Comparison of ENCODE assay signal across 2 cellular contexts in genomic region chr19:16442386-16443276, GRCh38.
TF ChIP-seq lines count a peak whose summit lies in the region.

No MANE protein-coding gene starts in this region.

TF ChIP-seq in K562, 482 proteins besides CTCF, POLR2A, EP300 and RAD21 (continued from another document):
- peak; percentile 22; the same call in 1 of the 2 replicates for TF ChIP-seq NFIX (CRISPR knock-in tag; IDR thresholded peaks at IDR 0.05; ENCODE audit: low read depth)
- TF ChIP-seq CTBP1 (IDR thresholded peaks at IDR 0.05; ENCODE audit: borderline replicate concordance), result peak; percentile 28; the same call in 1 of the 2 replicates
- no peak for TF ChIP-seq PATZ1 (CRISPR knock-in tag; IDR thresholded peaks at IDR 0.05; ENCODE audit: borderline replicate concordance)
- TF ChIP-seq CBFA2T3 (IDR thresholded peaks at IDR 0.05), result peak; percentile 49
- TF ChIP-seq CBX3 (IDR thresholded peaks at IDR 0.05; ENCODE audit: borderline replicate concordance in 1 of 2, low read length in 2 of 2), result no peak
- TF ChIP-seq ATF7 (IDR thresholded peaks at IDR 0.05), result no peak
- TF ChIP-seq SPI1 (IDR thresholded peaks at IDR 0.05; ENCODE audit: borderline replicate concordance, low read depth, low read length), result peak; percentile 28; the same call in 1 of the 2 replicates
- TF ChIP-seq ESRRA (IDR thresholded peaks at IDR 0.05; ENCODE audit: borderline replicate concordance, low read depth), result peak; percentile 32; the same call in 1 of the 2 replicates
- TF ChIP-seq ZEB2 (IDR thresholded peaks at IDR 0.05), result 0 out of 2 replicates have a peak, but pooled peaks have one; percentile 37
- no peak for TF ChIP-seq CEBPG (CRISPR knock-in tag; IDR thresholded peaks at IDR 0.05)
- no peak for TF ChIP-seq CEBPG (tag; conservative IDR thresholded peaks at IDR 0.05 in 1 of 2, IDR thresholded peaks at IDR 0.05 in 1 of 2)
- no peak for TF ChIP-seq BACH1 (tag; IDR thresholded peaks at IDR 0.05)
TF ChIP-seq in K562: peak in this region for 8.

TF ChIP-seq in HEK293T, 16 proteins besides CTCF, POLR2A, EP300 and RAD21 (continued from another document):
- TF ChIP-seq FOXK2 (IDR thresholded peaks at IDR 0.05) (no peak), L3MBTL2 (conservative IDR thresholded peaks at IDR 0.05) (no peak), TARDBP (IDR thresholded peaks at IDR 0.05) (no peak), PKNOX1 (IDR thresholded peaks at IDR 0.05) (no peak)
